Comparison of ENCODE assay signal across 8 cellular contexts in genomic region chr4:145840162-145840768, GRCh38.
A peak's percentile ranks its signal among the peaks of the same experiment; 100 is the strongest.
DNase-seq lines count a peak whose midpoint lies in the region; ATAC-seq and TF ChIP-seq lines count a peak whose summit lies in the region.

No MANE protein-coding gene starts in this region.

- DNase-seq in activated T-cell treated with anti-CD3 and anti-CD28 coated beads, Interleukin-2, amount 50 U/mL, for 4 hours, result no peak
- DNase-seq in activated T-cell treated with anti-CD3 and anti-CD28 coated beads, Interleukin-2, amount 50 U/mL, for 1 hour, result no peak
- DNase-seq in RWPE1 (ENCODE audit: low spot score) (peak; percentile 18), erythroblast (lab: John Stamatoyannopoulos, UW) (peak; percentile 43 to 49), neural crest cell (ENCODE audit: low read depth, low spot score) (no peak), NCI-H128 (lab: John Stamatoyannopoulos, UW; ENCODE audit: unreplicated experiment) (no peak)

- peaks cover 44% of the 10 kb centered on the region for H3K36me3 Mint-ChIP-seq in activated T-cell treated with anti-CD3 and anti-CD28 coated beads, Interleukin-2, amount 50 U/mL, for 4 hours (ENCODE audit: insufficient read depth)
- peaks cover 32% of the 10 kb centered on the region for H3K36me3 Mint-ChIP-seq in neural crest cell (ENCODE audit: low read depth)

- no peak overlapping the region for H3K4me3 Mint-ChIP-seq in activated T-cell treated with anti-CD3 and anti-CD28 coated beads, Interleukin-2, amount 50 U/mL, for 4 hours
- no peak overlapping the region for H3K4me3 Mint-ChIP-seq in neural crest cell

- POLR2A ChIA-PET in RWPE1 (lab: Yijun Ruan, JAX; ENCODE audit: low non-redundant PET), result no interaction called here

- H3K9me3 Mint-ChIP-seq in activated T-cell treated with anti-CD3 and anti-CD28 coated beads, Interleukin-2, amount 50 U/mL, for 4 hours, result no peaks in the 10 kb centered on the region
- no peaks in the 10 kb centered on the region for H3K9me3 Mint-ChIP-seq in neural crest cell

- TF ChIP-seq CTCF in RWPE1 (conservative IDR thresholded peaks at IDR 0.05; ENCODE audit: low read depth) (peak; percentile 39), neural crest cell (conservative IDR thresholded peaks at IDR 0.05) (peak; percentile 57)

- H3K27me3 Mint-ChIP-seq in activated T-cell treated with anti-CD3 and anti-CD28 coated beads, Interleukin-2, amount 50 U/mL, for 4 hours (ENCODE audit: low read depth), result no peaks in the 10 kb centered on the region
- no peaks in the 10 kb centered on the region for H3K27me3 Mint-ChIP-seq in neural crest cell (ENCODE audit: low read depth)

- ATAC-seq in activated T-cell treated with anti-CD3 and anti-CD28 coated beads, Interleukin-2, amount 50 U/mL, for 4 hours, result peak; percentile 81 to 85
- ATAC-seq in GM21390 (IDR thresholded peaks at IDR 0.05; ENCODE audit: unreplicated experiment) (peak; percentile 91), HG03571 (IDR thresholded peaks at IDR 0.05; ENCODE audit: unreplicated experiment) (peak; percentile 78)

- CTCF ChIA-PET in RWPE1 (lab: Yijun Ruan, JAX), result interaction anchor here (0.6 kb wide), 2 partner anchors 29 to 98 kb away, joined by 4 read pairs; no protein-coding TSS in a partner anchor

- TF ChIP-seq POLR2A in erythroblast (IDR thresholded peaks at IDR 0.05; ENCODE audit: low read length), result no peak

- H3K27ac Mint-ChIP-seq in neural crest cell (ENCODE audit: unreplicated experiment), result no peak overlapping the region

- H3K4me1 Mint-ChIP-seq in activated T-cell treated with anti-CD3 and anti-CD28 coated beads, Interleukin-2, amount 50 U/mL, for 4 hours (ENCODE audit: low read depth), result peaks cover 13% of the 10 kb centered on the region
- peaks cover 17% of the 10 kb centered on the region for H3K4me1 Mint-ChIP-seq in neural crest cell

- no peak overlapping the region for H3K27ac ChIP-seq in RWPE1

Comparison
In these comparisons a context has a peak if more than half of its experiments do, and no peak if none do; other contexts are left out.
1. DNase-seq: peak in RWPE1 (single experiment) and erythroblast (2 of 2); none in activated T-cell treated with anti-CD3 and anti-CD28 coated beads, Interleukin-2, amount 50 U/mL, for 4 hours (single experiment), activated T-cell treated with anti-CD3 and anti-CD28 coated beads, Interleukin-2, amount 50 U/mL, for 1 hour (single experiment), neural crest cell (single experiment) and NCI-H128 (single experiment).
2. Peak in every context shown above with its lines, with median percentiles within 50 percentile points of each other: ATAC-seq.